8 cellular contexts compared by ENCODE assay signal in genomic region chr10:13787015-13787421, GRCh38.
DNase-seq lines count a peak whose midpoint lies in the region; ATAC-seq, FAIRE-seq and TF ChIP-seq lines count a peak whose summit lies in the region.

No MANE protein-coding gene starts in this region.

- H3F3A ChIP-seq in neural cell (ENCODE audit: insufficient read depth, low read length, poor library complexity, severe bottlenecking) = no peaks in the 10 kb centered on the region

- FAIRE-seq in GM12878 (lab: Jason Lieb, UNC) = peak; percentile 98

- H3K4me3 ChIP-seq in GM12878 = no peak overlapping the region
- H3K4me3 ChIP-seq in neural cell (ENCODE audit: low read length) = no peak overlapping the region
- no peak overlapping the region for H3K4me3 ChIP-seq in transverse colon

- ATAC-seq in GM18498 (IDR thresholded peaks at IDR 0.05; ENCODE audit: unreplicated experiment) (peak; percentile 78), HG02759 (IDR thresholded peaks at IDR 0.05; ENCODE audit: unreplicated experiment) (peak; percentile 86), GM12878 (peak; percentile 85)

- H3K36me3 ChIP-seq in GM12878 (ENCODE audit: control insufficient read depth in 2 of 2, insufficient read depth in 2 of 2, low read length in 1 of 2) = peaks cover 0 to 7% of the 10 kb centered on the region in 2 experiments; a peak in 2 of 4 replicates
- H3K36me3 ChIP-seq in neural cell (ENCODE audit: insufficient read depth, low read length) = no peaks in the 10 kb centered on the region
- H3K36me3 ChIP-seq in transverse colon = no peaks in the 10 kb centered on the region

- POLR2A ChIA-PET in GM12878 (lab: Charles Lee) = interaction anchor here (0.8 to 1.3 kb wide), 10 partner anchors 9 to 399 kb away, joined by 3 to 9 read pairs (median 4); no protein-coding TSS in a partner anchor

- TF ChIP-seq RAD21 in GM12878 (IDR thresholded peaks at IDR 0.05; ENCODE audit: insufficient read depth, low read depth, low read length) (no peak), neural cell (conservative IDR thresholded peaks at IDR 0.05) (no peak)

- SMC1A ChIA-PET in GM12878 (lab: Charles Lee; ENCODE audit: uncharacterized antibody, unreplicated experiment) = interaction anchor here (0.7 to 4.2 kb wide), 45 partner anchors 9 to 454 kb away, joined by 3 to 30 read pairs (median 4); no protein-coding TSS in a partner anchor

- H3K79me2 ChIP-seq in GM12878 (ENCODE audit: control insufficient read depth, insufficient read depth, low read length) = no peaks in the 10 kb centered on the region
- no peaks in the 10 kb centered on the region for H3K79me2 ChIP-seq in neural cell (replicated peaks; ENCODE audit: insufficient read depth, low read length)

- H3K4me2 ChIP-seq in GM12878 (ENCODE audit: control insufficient read depth, insufficient read depth) (peak overlapping the region; percentile 66), neural cell (ENCODE audit: low read length) (no peak overlapping the region)

- DNase-seq in T-helper 22 cell (ENCODE audit: low read depth) = peak; percentile 79
- peak; percentile 73 for DNase-seq in GM12878 (ENCODE audit: low read depth, low spot score)
- peak; percentile 17 for DNase-seq in transverse colon
- no peak for DNase-seq in GDM1 (lab: John Stamatoyannopoulos, UW)
- no peak for DNase-seq in NCI-H2107 (lab: John Stamatoyannopoulos, UW)

- H3K9me2 ChIP-seq in neural cell (ENCODE audit: insufficient read depth, low read length) = no peaks in the 10 kb centered on the region

- intact Hi-C loops in GM12878 (cut with micrococcal nuclease; ENCODE audit: unreplicated experiment) (loop anchor here (2.0 to 10.0 kb wide), 4 partner anchors 140 to 708 kb away; no protein-coding TSS in a partner anchor), transverse colon (cut with DNase I; ENCODE audit: low total_unique reads) (loop anchor here (5.0 kb wide), 1 partner anchor 305 kb away; no protein-coding TSS in a partner anchor)

- WGBS in GM12878 (ENCODE audit: insufficient coverage, insufficient replicate concordance, low lambda C conversion rate, missing lambda C conversion rate) = under 1% methylated on average over 11 of the region's 11 CpGs
- 25% methylated on average over 11 of the region's 11 CpGs; no CpG with 5 or more reads in 1 of the 2 donors for WGBS in transverse colon (ENCODE audit: low coverage in 1 of 2), 2 donors

- TF ChIP-seq EP300 in GM12878 (IDR thresholded peaks at IDR 0.05; ENCODE audit: borderline replicate concordance in 1 of 2, control insufficient read depth in 1 of 2, low read depth in 2 of 2, low read length in 2 of 2) (peak in 1 of 2 experiments; percentile 64; a peak in 2 of 4 replicates), neural cell (conservative IDR thresholded peaks at IDR 0.05; ENCODE audit: poor library complexity, severe bottlenecking) (no peak), transverse colon (IDR thresholded peaks at IDR 0.05; ENCODE audit: low read depth) (no peak)

- no TSS peak for BruUV-seq in GM12878 (replicated peaks; lab: Mats Ljungman, UMichigan)

- peaks cover 18% of the 10 kb centered on the region for H3K4me1 ChIP-seq in GM12878 (ENCODE audit: control insufficient read depth, insufficient read depth, low read length)
- H3K4me1 ChIP-seq in transverse colon = peaks cover 4 to 29% (median 7%) of the 10 kb centered on the region in 4 donors

- TF ChIP-seq POLR2A in GM12878 (IDR thresholded peaks at IDR 0.05; ENCODE audit: low read depth, low read length) (0 out of 2 replicates have a peak, but pooled peaks have one; percentile 19), transverse colon (IDR thresholded peaks at IDR 0.05) (no peak)

- H4K20me1 ChIP-seq in GM12878 (ENCODE audit: control insufficient read depth, insufficient read depth) (no peaks in the 10 kb centered on the region), neural cell (ENCODE audit: insufficient read depth) (no peaks in the 10 kb centered on the region)

- H3K27ac ChIP-seq in GM12878 (ENCODE audit: control insufficient read depth, insufficient read depth) (peak overlapping the region; percentile 78), neural cell (ENCODE audit: low read length) (no peak overlapping the region), transverse colon (peak overlapping the region in 3 of 4 donors; percentile 55 to 59 (median 57))

- H3K9ac ChIP-seq in GM12878 (ENCODE audit: control insufficient read depth, insufficient read depth, low read length) (peak overlapping the region; percentile 65), neural cell (ENCODE audit: low read length) (peak overlapping the region; percentile 5)

- TF ChIP-seq CTCF in GM12878 (IDR thresholded peaks at IDR 0.05 in 2 of 3, conservative IDR thresholded peaks at IDR 0.05 in 1 of 3; ENCODE audit: control insufficient read depth in 2 of 3, extremely low read depth in 1 of 3, insufficient read depth in 1 of 3, low read depth in 3 of 3, low read length in 3 of 3) (no peak), neural cell (IDR thresholded peaks at IDR 0.05; ENCODE audit: poor library complexity, severe bottlenecking) (no peak), transverse colon (IDR thresholded peaks at IDR 0.05) (no peak)

- in situ Hi-C loops in GM12878 (cut with MboI) = no loop called here
- in situ Hi-C loops in transverse colon (cut with MboI; ENCODE audit: low pct_ligation_motif_present in 1 of 4, low pct_unique_long_range_greater_than_20kb in 1 of 4, low sequenced_read_pairs in 3 of 4) = loop anchor here in 2 of 4 donors (25.0 kb wide), 3 partner anchors 300 to 700 kb away; no protein-coding TSS in a partner anchor

- H3K9me3 ChIP-seq in GM12878 (replicated peaks; ENCODE audit: control insufficient read depth, insufficient read depth, low read length) (no peaks in the 10 kb centered on the region), neural cell (ENCODE audit: low read length) (no peaks in the 10 kb centered on the region), transverse colon (no peaks in the 10 kb centered on the region)

- CTCF ChIA-PET in GM12878 (lab: Yijun Ruan, JAX) = interaction anchor here (0.6 to 1.7 kb wide), 33 partner anchors 9 to 1085 kb away, joined by 3 to 20 read pairs (median 3); partner anchors contain the start of genes FRMD4A and PRPF18

- no peaks in the 10 kb centered on the region for H3K27me3 ChIP-seq in GM12878 (replicated peaks in 1 of 2; ENCODE audit: control insufficient read depth in 2 of 2, insufficient read depth in 2 of 2, low read length in 1 of 2)
- H3K27me3 ChIP-seq in neural cell (ENCODE audit: insufficient read depth, low read depth, low read length) = no peaks in the 10 kb centered on the region
- H3K27me3 ChIP-seq in transverse colon = no peaks in the 10 kb centered on the region

- RAD21 ChIA-PET in GM12878 (lab: Charles Lee; ENCODE audit: unreplicated experiment) = interaction anchor here (0.6 to 3.8 kb wide), 44 partner anchors 9 to 1164 kb away, joined by 3 to 32 read pairs (median 4); no protein-coding TSS in a partner anchor

- peak overlapping the region; percentile 84 for H2AFZ ChIP-seq in GM12878 (ENCODE audit: control insufficient read depth, low read depth, low read length)
- H2AFZ ChIP-seq in neural cell (ENCODE audit: low read depth, low read length) = no peak overlapping the region

TF ChIP-seq in GM12878, 131 proteins besides CTCF, POLR2A, EP300 and RAD21 (continues in another document):
- peak; percentile 84; the same call in 1 of the 2 replicates for TF ChIP-seq BMI1 (IDR thresholded peaks at IDR 0.05; ENCODE audit: borderline replicate concordance)
- peak; percentile 91 for TF ChIP-seq ZNF384 (IDR thresholded peaks at IDR 0.05; ENCODE audit: borderline replicate concordance, low read depth, low read length)
- no peak for TF ChIP-seq EZH2 (IDR thresholded peaks at IDR 0.05; ENCODE audit: borderline replicate concordance, control insufficient read depth, low read depth, low read length)
- peak in 1 of 2 experiments; percentile 79; a peak in 2 of 4 replicates for TF ChIP-seq SRF (IDR thresholded peaks at IDR 0.05; ENCODE audit: low read depth in 2 of 2, low read length in 2 of 2)
- TF ChIP-seq RCOR1 (conservative IDR thresholded peaks at IDR 0.05; ENCODE audit: low read depth, low read length) = no peak

TF ChIP-seq in neural cell, 6 proteins besides CTCF, POLR2A, EP300 and RAD21:
- no peak for TF ChIP-seq SMC3 (conservative IDR thresholded peaks at IDR 0.05; ENCODE audit: poor library complexity)
- TF ChIP-seq POLR2AphosphoS5 (IDR thresholded peaks at IDR 0.05) = no peak
- TF ChIP-seq, protein P1, sequence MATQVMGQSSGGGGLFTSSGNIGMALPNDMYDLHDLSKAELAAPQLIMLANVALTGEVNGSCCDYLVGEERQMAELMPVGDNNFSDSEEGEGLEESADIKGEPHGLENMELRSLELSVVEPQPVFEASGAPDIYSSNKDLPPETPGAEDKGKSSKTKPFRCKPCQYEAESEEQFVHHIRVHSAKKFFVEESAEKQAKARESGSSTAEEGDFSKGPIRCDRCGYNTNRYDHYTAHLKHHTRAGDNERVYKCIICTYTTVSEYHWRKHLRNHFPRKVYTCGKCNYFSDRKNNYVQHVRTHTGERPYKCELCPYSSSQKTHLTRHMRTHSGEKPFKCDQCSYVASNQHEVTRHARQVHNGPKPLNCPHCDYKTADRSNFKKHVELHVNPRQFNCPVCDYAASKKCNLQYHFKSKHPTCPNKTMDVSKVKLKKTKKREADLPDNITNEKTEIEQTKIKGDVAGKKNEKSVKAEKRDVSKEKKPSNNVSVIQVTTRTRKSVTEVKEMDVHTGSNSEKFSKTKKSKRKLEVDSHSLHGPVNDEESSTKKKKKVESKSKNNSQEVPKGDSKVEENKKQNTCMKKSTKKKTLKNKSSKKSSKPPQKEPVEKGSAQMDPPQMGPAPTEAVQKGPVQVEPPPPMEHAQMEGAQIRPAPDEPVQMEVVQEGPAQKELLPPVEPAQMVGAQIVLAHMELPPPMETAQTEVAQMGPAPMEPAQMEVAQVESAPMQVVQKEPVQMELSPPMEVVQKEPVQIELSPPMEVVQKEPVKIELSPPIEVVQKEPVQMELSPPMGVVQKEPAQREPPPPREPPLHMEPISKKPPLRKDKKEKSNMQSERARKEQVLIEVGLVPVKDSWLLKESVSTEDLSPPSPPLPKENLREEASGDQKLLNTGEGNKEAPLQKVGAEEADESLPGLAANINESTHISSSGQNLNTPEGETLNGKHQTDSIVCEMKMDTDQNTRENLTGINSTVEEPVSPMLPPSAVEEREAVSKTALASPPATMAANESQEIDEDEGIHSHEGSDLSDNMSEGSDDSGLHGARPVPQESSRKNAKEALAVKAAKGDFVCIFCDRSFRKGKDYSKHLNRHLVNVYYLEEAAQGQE (IDR thresholded peaks at IDR 0.05; ENCODE audit: borderline replicate concordance) = no peak
- TF ChIP-seq MXI1 (conservative IDR thresholded peaks at IDR 0.05; ENCODE audit: poor library complexity, severe bottlenecking) = no peak
- TF ChIP-seq TAF1 (IDR thresholded peaks at IDR 0.05; ENCODE audit: low read depth) = no peak
- no peak for TF ChIP-seq EZH2 (IDR thresholded peaks at IDR 0.05; ENCODE audit: borderline replicate concordance, insufficient read depth, low read length, poor library complexity, severe bottlenecking)

Comparison
In these comparisons a context has a peak if more than half of its experiments do, and no peak if none do; other contexts are left out.
1. DNase-seq: peak in T-helper 22 cell (single experiment), GM12878 (single experiment) and transverse colon (single experiment); none in GDM1 (single experiment) and NCI-H2107 (single experiment).
2. Peak in every context shown above with its lines, with median percentiles within 50 percentile points of each other: ATAC-seq.